1 cellular context compared by ENCODE assay signal in the genomic region with DNA sequence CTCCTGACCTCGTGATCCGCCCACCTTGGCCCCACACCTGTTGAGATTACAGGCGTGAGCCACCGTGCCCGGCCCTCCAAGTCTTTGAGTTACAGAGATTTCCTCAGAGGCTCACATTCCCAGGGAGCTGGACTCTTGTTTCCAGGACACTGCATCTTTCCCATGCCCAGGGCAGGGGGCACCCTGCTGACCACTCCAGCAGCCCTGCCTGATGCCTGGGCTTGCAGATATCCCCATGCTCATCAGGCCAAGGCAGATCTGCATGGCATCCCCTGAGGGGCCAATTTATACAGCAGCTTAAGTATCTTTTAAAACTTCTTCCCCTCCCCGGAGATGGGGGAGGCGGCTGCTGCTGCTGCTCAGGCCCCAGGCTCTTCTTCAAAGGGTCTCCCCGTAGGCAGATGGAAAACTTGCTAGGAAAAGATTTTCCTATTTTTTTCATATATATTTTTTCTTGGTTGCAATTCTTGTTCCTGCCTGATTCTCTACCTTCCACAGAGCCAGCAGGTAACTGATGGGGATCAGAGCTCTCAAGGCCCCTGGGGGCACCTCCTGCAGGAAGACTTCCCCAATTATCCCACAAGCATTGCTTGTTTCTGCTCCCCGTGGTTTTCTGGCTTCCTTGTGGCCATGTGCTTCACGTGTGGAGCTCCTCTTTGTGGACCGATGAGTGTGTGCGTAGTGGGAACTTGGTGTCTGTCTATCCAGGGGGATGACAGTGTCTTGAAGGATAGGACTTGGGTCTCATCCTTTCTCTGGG.
TF ChIP-seq lines count a peak whose summit lies in the region.

No MANE protein-coding gene starts in this region.

TF ChIP-seq in SK-N-SH treated with all-trans-retinoic acid at 6 μM for 48 hours, 23 proteins besides CTCF, POLR2A, EP300 and RAD21 (continued from another document):
- TF ChIP-seq, protein P1, sequence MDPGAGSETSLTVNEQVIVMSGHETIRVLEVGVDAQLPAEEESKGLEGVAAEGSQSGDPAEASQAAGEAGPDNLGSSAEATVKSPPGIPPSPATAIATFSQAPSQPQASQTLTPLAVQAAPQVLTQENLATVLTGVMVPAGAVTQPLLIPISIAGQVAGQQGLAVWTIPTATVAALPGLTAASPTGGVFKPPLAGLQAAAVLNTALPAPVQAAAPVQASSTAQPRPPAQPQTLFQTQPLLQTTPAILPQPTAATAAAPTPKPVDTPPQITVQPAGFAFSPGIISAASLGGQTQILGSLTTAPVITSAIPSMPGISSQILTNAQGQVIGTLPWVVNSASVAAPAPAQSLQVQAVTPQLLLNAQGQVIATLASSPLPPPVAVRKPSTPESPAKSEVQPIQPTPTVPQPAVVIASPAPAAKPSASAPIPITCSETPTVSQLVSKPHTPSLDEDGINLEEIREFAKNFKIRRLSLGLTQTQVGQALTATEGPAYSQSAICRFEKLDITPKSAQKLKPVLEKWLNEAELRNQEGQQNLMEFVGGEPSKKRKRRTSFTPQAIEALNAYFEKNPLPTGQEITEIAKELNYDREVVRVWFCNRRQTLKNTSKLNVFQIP (CRISPR knock-in tag; IDR thresholded peaks at IDR 0.05; ENCODE audit: borderline replicate concordance, low read depth): no peak
